1 cellular context compared by ENCODE assay signal in the genomic region with DNA sequence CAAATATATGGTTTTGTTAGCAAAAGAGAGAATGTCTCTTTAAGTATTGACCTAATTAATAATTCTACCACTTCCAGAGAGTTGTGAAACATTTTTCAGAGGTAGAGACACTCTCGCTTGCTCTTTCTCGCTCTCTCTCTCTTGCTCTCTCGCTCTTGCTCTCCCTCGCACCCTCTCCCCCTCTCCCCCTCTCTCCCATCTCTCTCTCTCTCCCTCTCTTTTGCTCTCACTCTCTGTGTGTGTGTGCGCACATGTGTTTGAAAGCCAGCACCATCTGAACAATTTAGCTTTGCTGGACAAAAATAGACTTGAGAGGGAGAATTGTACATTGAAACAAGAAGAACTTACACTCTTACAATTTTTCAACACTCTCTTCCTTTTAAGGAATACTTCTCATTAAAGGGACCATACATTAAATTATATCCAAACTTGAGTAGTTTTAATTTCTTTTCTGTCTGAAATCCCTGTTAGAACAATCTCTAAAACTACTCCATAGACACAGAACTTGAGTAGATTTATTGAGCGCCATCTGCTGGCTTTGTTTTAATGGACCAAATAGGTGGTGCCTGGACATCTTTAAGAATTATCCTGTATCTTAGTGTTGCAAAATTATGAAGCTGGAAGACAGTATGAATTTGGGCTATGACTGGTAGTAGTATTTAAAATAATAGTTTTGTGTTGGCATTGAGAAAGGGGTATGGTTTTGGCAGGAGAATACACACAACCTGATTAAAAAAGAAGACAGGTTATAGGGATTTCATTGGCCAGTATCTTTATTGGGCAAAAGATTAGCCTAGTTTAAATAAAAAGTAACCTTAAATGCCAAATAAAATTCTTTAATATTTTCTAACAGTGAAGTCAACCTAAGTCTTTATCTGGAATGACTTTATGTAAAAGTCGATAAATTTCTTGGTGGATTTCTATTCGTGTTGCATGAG.
TF ChIP-seq lines count a peak whose summit lies in the region.

No MANE protein-coding gene starts in this region.

TF ChIP-seq in H1, 55 proteins besides CTCF, POLR2A, EP300 and RAD21 (continued from another document):
- TF ChIP-seq CTBP2 (IDR thresholded peaks at IDR 0.05; ENCODE audit: borderline replicate concordance, insufficient read depth, insufficient read length, low read length) (no peak), HDAC2 (IDR thresholded peaks at IDR 0.05; ENCODE audit: borderline replicate concordance in 1 of 2, low read depth in 2 of 2, low read length in 2 of 2) (no peak)
